ENCODE assay signal across 1 cellular context in genomic region chr1:28249013-28249870, GRCh38.
TF ChIP-seq lines count a peak whose summit lies in the region.

No MANE protein-coding gene starts in this region.

TF ChIP-seq in GM12878, 131 proteins besides CTCF, POLR2A, EP300 and RAD21:
- no peak for TF ChIP-seq SMARCA5 (IDR thresholded peaks at IDR 0.05)
- TF ChIP-seq ZNF24 (IDR thresholded peaks at IDR 0.05) = no peak
- TF ChIP-seq, protein P1, sequence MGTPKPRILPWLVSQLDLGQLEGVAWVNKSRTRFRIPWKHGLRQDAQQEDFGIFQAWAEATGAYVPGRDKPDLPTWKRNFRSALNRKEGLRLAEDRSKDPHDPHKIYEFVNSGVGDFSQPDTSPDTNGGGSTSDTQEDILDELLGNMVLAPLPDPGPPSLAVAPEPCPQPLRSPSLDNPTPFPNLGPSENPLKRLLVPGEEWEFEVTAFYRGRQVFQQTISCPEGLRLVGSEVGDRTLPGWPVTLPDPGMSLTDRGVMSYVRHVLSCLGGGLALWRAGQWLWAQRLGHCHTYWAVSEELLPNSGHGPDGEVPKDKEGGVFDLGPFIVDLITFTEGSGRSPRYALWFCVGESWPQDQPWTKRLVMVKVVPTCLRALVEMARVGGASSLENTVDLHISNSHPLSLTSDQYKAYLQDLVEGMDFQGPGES (IDR thresholded peaks at IDR 0.05) = no peak
- 0 out of 2 replicates have a peak, but pooled peaks have one; percentile 4 for TF ChIP-seq PKNOX1 (IDR thresholded peaks at IDR 0.05)
- TF ChIP-seq BCLAF1 (IDR thresholded peaks at IDR 0.05) = no peak
- no peak for TF ChIP-seq SP1 (IDR thresholded peaks at IDR 0.05; ENCODE audit: low read depth, low read length)
- TF ChIP-seq ZNF274 (IDR thresholded peaks at IDR 0.05; ENCODE audit: insufficient read depth, insufficient read length) = no peak
- no peak for TF ChIP-seq ZNF592 (IDR thresholded peaks at IDR 0.05)
- peak in 1 of 2 experiments; percentile 75; a peak in 1 of 4 replicates for TF ChIP-seq CEBPB (IDR thresholded peaks at IDR 0.05; ENCODE audit: borderline replicate concordance in 1 of 2, low read depth in 2 of 2, low read length in 2 of 2)
